Comparison of ENCODE assay signal across 14 cellular contexts in the genomic region with DNA sequence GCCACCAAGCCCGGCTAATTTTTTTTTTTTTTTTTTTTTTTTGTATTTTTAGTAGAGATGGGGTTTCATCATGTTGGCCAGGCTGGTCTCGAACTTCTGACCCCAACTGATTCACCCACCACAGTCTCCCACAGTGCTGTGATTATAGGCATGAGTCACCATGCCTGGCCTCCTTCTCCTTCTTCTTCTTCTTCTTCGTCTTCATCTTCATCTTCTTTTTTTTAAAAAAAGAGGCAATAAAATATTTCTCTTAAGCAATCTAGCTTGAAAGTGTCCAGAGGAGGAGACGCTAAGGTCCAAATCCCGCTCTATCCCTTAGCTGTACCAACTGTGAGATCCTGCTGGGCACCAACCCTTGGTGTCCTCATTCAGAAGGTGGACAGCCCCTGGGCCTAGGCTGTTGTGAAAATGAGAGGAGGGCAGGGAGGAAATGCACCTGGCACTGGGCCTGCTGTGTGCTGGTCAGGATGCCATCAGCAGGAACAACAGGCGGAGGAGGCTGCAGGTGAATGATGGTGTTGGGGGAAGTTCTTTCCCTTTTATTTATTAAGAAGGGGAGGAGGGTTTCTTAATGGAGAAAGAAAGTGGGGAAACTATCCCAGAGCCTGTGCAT.
DNase-seq lines count a peak whose midpoint lies in the region; ATAC-seq and TF ChIP-seq lines count a peak whose summit lies in the region.
"Had no signal": no experiment of that assay in that cellular context is flagged by ENCODE, and none has a peak within 500 bp of the region (broad histone marks: within the 10 kb centered on the region; RNA-seq: fewer than 3 reads in every experiment).

No MANE protein-coding gene starts in this region.

- H3K27ac ChIP-seq in BLaER1 treated with 17β-estradiol and CSF1 and Interleukin-3, amounts not matched to agents 10 nM and 100 nM: peak overlapping the region in 9 of 11 experiments; percentile 67 to 94 (median 90); a peak in 18 of 22 replicates
- no peak overlapping the region for H3K27ac ChIP-seq in KMS-11
- H3K27ac ChIP-seq: colonic mucosa had no signal

- H3K79me2 ChIP-seq in KMS-11 (ENCODE audit: insufficient read depth, low read depth): no peaks in the 10 kb centered on the region

- no peak for TF ChIP-seq CTCF in KMS-11 (conservative IDR thresholded peaks at IDR 0.05; ENCODE audit: low read depth, low read length)

- peak overlapping the region; percentile 57 to 89 (median 75) for H3K4me2 ChIP-seq in BLaER1 treated with 17β-estradiol and CSF1 and Interleukin-3, amounts not matched to agents 10 nM and 100 nM
- peak overlapping the region; percentile 25 for H3K4me2 ChIP-seq in KMS-11

- no peaks in the 10 kb centered on the region for H3K27me3 ChIP-seq in BLaER1 treated with 17β-estradiol and CSF1 and Interleukin-3, amounts not matched to agents 10 nM and 100 nM
- H3K27me3 ChIP-seq in KMS-11 (ENCODE audit: insufficient read depth, low read depth): no peaks in the 10 kb centered on the region
- H3K27me3 ChIP-seq: colonic mucosa had no signal

- H4K20me1 ChIP-seq in BLaER1 treated with 17β-estradiol and CSF1 and Interleukin-3, amounts not matched to agents 10 nM and 100 nM: no peaks in the 10 kb centered on the region
- no peaks in the 10 kb centered on the region for H4K20me1 ChIP-seq in KMS-11 (ENCODE audit: insufficient read depth)

- no peaks in the 10 kb centered on the region for H3K36me3 ChIP-seq in BLaER1 treated with 17β-estradiol and CSF1 and Interleukin-3, amounts not matched to agents 10 nM and 100 nM
- no peaks in the 10 kb centered on the region for H3K36me3 ChIP-seq in KMS-11 (ENCODE audit: insufficient read depth)
- H3K36me3 ChIP-seq: colonic mucosa had no signal

- no peak overlapping the region for H3K4me3 ChIP-seq in BLaER1 treated with 17β-estradiol and CSF1 and Interleukin-3, amounts not matched to agents 10 nM and 100 nM
- no peak overlapping the region for H3K4me3 ChIP-seq in KMS-11 (IDR thresholded peaks at IDR 0.05; ENCODE audit: insufficient read depth, low read depth, low read length)
- H3K4me3 ChIP-seq: colonic mucosa had no signal

- DNase-seq in amniotic epithelial cell (ENCODE audit: low read depth): peak; percentile 87
- peak; percentile 86 for DNase-seq in kidney tubule cell (ENCODE audit: low spot score)
- DNase-seq in NCI-H345 treated with DMSO at 0.1 percent for 48 hours (lab: John Stamatoyannopoulos, UW; ENCODE audit: unreplicated experiment): no peak
- DNase-seq in activated effector memory CD4-positive, alpha-beta T cell treated with Interleukin-2 at 50 U/mL for 16 hours: no peak
- DNase-seq: activated CD4-positive, CD25-positive, alpha-beta regulatory T cell; colonic mucosa; KG1; NCI-H2227 treated with DMSO at 0.1 percent for 48 hours; SHP77 treated with DMSO at 0.1 percent for 48 hours; stimulated activated CD4-positive, alpha-beta T cell treated with anti-CD3 and anti-CD28 coated beads, Interleukin-12 subunit alpha, Interleukin-12 subunit beta, amount 100 ng/mL, for 4 hours had no signal

- peak overlapping the region in 9 of 11 experiments; percentile 35 to 66 (median 61); a peak in 16 of 22 replicates for H3K9ac ChIP-seq in BLaER1 treated with 17β-estradiol and CSF1 and Interleukin-3, amounts not matched to agents 10 nM and 100 nM
- H3K9ac ChIP-seq in KMS-11: no peak overlapping the region

- no peak overlapping the region for H2AFZ ChIP-seq in KMS-11 (ENCODE audit: low read depth)

- H3K4me1 ChIP-seq in BLaER1 treated with 17β-estradiol and CSF1 and Interleukin-3, amounts not matched to agents 10 nM and 100 nM: peaks cover 47 to 87% (median 84%) of the 10 kb centered on the region in 10 experiments
- peaks cover 66% of the 10 kb centered on the region for H3K4me1 ChIP-seq in KMS-11 (ENCODE audit: low read depth, poor library complexity, severe bottlenecking)
- H3K4me1 ChIP-seq: colonic mucosa had no signal

- ATAC-seq in HG03097 (IDR thresholded peaks at IDR 0.05; ENCODE audit: low FRiP score, unreplicated experiment): no peak
- no peak for ATAC-seq in HG03196 (IDR thresholded peaks at IDR 0.05; ENCODE audit: unreplicated experiment)

- no peaks in the 10 kb centered on the region for H3K9me3 ChIP-seq in BLaER1 treated with 17β-estradiol and CSF1 and Interleukin-3, amounts not matched to agents 10 nM and 100 nM (replicated peaks in 1 of 11)
- H3K9me3 ChIP-seq: colonic mucosa had no signal

Comparison
In these comparisons a context has a peak if more than half of its experiments do, and no peak if none do; other contexts are left out.
1. DNase-seq: peak in amniotic epithelial cell (single experiment) and kidney tubule cell (single experiment); none in NCI-H345 treated with DMSO at 0.1 percent for 48 hours (single experiment) and activated effector memory CD4-positive, alpha-beta T cell treated with Interleukin-2 at 50 U/mL for 16 hours (single experiment).